Comparison of ENCODE assay signal across 1 cellular context in the genomic region with DNA sequence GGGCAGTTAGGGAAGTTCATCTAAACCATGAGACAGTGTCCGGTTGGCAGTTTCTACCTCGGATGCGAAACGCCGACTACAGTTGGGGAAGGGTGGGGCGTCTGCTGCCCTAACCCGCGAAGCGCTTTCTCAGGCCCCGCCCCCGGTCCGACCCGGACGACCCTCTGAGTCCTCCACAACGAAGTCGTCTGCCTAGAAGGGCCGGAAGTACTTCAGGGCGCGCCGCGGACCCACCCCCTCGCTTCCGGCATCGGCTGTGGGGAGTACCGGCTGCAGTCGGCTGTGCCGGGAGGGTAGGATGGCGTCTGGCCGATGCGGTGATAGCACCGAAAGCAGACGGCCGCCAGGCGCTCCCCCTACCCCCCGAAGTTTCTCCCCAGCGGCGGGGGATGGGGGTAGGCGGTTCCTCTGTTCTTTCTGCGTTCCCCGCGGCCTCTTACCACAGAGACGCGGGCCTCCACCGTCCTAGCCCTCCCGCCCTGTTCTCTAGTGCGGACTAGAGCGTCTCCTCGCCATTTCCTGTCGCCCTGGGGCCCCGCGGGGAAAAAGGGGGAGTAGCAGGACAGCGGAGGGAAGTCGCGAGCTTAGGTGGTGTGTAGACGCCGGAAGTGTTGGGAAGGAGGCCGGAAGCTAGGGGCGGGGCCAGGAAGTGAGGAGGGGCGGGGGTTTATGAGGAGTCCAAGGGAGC.
A peak's percentile ranks its signal among the peaks of the same experiment; 100 is the strongest.
TF ChIP-seq lines count a peak whose summit lies in the region.

A gene (plus strand): TSS at position 241 of the 688 bp plus-strand sequence. CDS start 719 bp downstream, outside the sequence.

TF ChIP-seq in K562, 482 proteins besides CTCF, POLR2A, EP300 and RAD21 (continued from another document and continues in another):
- TF ChIP-seq, protein P1, sequence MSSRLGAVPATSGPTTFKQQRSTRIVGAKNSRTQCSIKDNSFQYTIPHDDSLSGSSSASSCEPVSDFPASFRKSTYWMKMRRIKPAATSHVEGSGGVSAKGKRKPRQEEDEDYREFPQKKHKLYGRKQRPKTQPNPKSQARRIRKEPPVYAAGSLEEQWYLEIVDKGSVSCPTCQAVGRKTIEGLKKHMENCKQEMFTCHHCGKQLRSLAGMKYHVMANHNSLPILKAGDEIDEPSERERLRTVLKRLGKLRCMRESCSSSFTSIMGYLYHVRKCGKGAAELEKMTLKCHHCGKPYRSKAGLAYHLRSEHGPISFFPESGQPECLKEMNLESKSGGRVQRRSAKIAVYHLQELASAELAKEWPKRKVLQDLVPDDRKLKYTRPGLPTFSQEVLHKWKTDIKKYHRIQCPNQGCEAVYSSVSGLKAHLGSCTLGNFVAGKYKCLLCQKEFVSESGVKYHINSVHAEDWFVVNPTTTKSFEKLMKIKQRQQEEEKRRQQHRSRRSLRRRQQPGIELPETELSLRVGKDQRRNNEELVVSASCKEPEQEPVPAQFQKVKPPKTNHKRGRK (tag; IDR thresholded peaks at IDR 0.05), result no peak
- TF ChIP-seq EHMT2 (IDR thresholded peaks at IDR 0.05), result no peak
- TF ChIP-seq, protein P2, sequence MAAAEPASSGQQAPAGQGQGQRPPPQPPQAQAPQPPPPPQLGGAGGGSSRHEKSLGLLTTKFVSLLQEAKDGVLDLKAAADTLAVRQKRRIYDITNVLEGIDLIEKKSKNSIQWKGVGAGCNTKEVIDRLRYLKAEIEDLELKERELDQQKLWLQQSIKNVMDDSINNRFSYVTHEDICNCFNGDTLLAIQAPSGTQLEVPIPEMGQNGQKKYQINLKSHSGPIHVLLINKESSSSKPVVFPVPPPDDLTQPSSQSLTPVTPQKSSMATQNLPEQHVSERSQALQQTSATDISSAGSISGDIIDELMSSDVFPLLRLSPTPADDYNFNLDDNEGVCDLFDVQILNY (CRISPR knock-in tag; IDR thresholded peaks at IDR 0.05), result no peak
- TF ChIP-seq GATAD2B (IDR thresholded peaks at IDR 0.05; ENCODE audit: borderline replicate concordance), result 0 out of 2 replicates have a peak, but pooled peaks have one; percentile 14
- TF ChIP-seq ZNF253 (CRISPR knock-in tag; conservative IDR thresholded peaks at IDR 0.05), result no peak
- peak; percentile 98 for TF ChIP-seq SUPT5H (IDR thresholded peaks at IDR 0.05)
- no peak for TF ChIP-seq PTRF (tag; IDR thresholded peaks at IDR 0.05)
- no peak for TF ChIP-seq TSC22D4 (tag; IDR thresholded peaks at IDR 0.05)
- TF ChIP-seq KAT8 (IDR thresholded peaks at IDR 0.05; ENCODE audit: low read depth), result no peak
- TF ChIP-seq, protein P3, sequence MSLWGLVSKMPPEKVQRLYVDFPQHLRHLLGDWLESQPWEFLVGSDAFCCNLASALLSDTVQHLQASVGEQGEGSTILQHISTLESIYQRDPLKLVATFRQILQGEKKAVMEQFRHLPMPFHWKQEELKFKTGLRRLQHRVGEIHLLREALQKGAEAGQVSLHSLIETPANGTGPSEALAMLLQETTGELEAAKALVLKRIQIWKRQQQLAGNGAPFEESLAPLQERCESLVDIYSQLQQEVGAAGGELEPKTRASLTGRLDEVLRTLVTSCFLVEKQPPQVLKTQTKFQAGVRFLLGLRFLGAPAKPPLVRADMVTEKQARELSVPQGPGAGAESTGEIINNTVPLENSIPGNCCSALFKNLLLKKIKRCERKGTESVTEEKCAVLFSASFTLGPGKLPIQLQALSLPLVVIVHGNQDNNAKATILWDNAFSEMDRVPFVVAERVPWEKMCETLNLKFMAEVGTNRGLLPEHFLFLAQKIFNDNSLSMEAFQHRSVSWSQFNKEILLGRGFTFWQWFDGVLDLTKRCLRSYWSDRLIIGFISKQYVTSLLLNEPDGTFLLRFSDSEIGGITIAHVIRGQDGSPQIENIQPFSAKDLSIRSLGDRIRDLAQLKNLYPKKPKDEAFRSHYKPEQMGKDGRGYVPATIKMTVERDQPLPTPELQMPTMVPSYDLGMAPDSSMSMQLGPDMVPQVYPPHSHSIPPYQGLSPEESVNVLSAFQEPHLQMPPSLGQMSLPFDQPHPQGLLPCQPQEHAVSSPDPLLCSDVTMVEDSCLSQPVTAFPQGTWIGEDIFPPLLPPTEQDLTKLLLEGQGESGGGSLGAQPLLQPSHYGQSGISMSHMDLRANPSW (CRISPR knock-in tag; IDR thresholded peaks at IDR 0.05), result no peak
- peak; percentile 87 for TF ChIP-seq PHF20 (IDR thresholded peaks at IDR 0.05; ENCODE audit: partially characterized antibody)
- peak; percentile 40 for TF ChIP-seq ASH1L (IDR thresholded peaks at IDR 0.05; ENCODE audit: borderline replicate concordance, low read depth, partially characterized antibody)
- TF ChIP-seq NR2F6 (CRISPR knock-in tag; IDR thresholded peaks at IDR 0.05), result no peak
- TF ChIP-seq CSDE1 (IDR thresholded peaks at IDR 0.05), result no peak
- TF ChIP-seq HSF4 (CRISPR knock-in tag; IDR thresholded peaks at IDR 0.05; ENCODE audit: borderline replicate concordance), result no peak
- TF ChIP-seq ZNF75A (CRISPR knock-in tag; IDR thresholded peaks at IDR 0.05), result no peak
- TF ChIP-seq GABPB1 (CRISPR knock-in tag; IDR thresholded peaks at IDR 0.05), result peak; percentile 97
- TF ChIP-seq PTTG1 (tag; IDR thresholded peaks at IDR 0.05; ENCODE audit: low read depth), result no peak
- TF ChIP-seq PTBP1 (IDR thresholded peaks at IDR 0.05; ENCODE audit: low read depth, low read length), result 0 out of 2 replicates have a peak, but pooled peaks have one; percentile 34
- TF ChIP-seq, protein P4, sequence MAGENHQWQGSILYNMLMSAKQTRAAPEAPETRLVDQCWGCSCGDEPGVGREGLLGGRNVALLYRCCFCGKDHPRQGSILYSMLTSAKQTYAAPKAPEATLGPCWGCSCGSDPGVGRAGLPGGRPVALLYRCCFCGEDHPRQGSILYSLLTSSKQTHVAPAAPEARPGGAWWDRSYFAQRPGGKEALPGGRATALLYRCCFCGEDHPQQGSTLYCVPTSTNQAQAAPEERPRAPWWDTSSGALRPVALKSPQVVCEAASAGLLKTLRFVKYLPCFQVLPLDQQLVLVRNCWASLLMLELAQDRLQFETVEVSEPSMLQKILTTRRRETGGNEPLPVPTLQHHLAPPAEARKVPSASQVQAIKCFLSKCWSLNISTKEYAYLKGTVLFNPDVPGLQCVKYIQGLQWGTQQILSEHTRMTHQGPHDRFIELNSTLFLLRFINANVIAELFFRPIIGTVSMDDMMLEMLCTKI (IDR thresholded peaks at IDR 0.05; ENCODE audit: partially characterized antibody), result no peak
- TF ChIP-seq SRSF9 (IDR thresholded peaks at IDR 0.05; ENCODE audit: borderline replicate concordance, low read depth, low read length), result no peak
- peak; percentile 77; the same call in 1 of the 2 replicates for TF ChIP-seq TOE1 (IDR thresholded peaks at IDR 0.05; ENCODE audit: borderline replicate concordance)
- TF ChIP-seq TOE1 (CRISPR knock-in tag; IDR thresholded peaks at IDR 0.05; ENCODE audit: borderline replicate concordance, low read depth), result no peak
- peak in 1 of 2 experiments; percentile 96; a peak in 2 of 4 replicates for TF ChIP-seq KDM4B (IDR thresholded peaks at IDR 0.05; ENCODE audit: borderline replicate concordance in 2 of 2, low read depth in 1 of 2)
- TF ChIP-seq RFX5 (IDR thresholded peaks at IDR 0.05; ENCODE audit: low read depth, low read length), result no peak
- TF ChIP-seq POLR2B (IDR thresholded peaks at IDR 0.05; ENCODE audit: low read depth, partially characterized antibody), result peak; percentile 87
- no peak for TF ChIP-seq MCM3 (IDR thresholded peaks at IDR 0.05)
- TF ChIP-seq, protein P5, sequence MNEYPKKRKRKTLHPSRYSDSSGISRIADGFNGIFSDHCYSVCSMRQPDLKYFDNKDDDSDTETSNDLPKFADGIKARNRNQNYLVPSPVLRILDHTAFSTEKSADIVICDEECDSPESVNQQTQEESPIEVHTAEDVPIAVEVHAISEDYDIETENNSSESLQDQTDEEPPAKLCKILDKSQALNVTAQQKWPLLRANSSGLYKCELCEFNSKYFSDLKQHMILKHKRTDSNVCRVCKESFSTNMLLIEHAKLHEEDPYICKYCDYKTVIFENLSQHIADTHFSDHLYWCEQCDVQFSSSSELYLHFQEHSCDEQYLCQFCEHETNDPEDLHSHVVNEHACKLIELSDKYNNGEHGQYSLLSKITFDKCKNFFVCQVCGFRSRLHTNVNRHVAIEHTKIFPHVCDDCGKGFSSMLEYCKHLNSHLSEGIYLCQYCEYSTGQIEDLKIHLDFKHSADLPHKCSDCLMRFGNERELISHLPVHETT (CRISPR knock-in tag; conservative IDR thresholded peaks at IDR 0.05 in 1 of 2, IDR thresholded peaks at IDR 0.05 in 1 of 2), result peak in 1 of 2 experiments; percentile 99; a peak in 2 of 4 replicates
- TF ChIP-seq HDAC8 (tag; IDR thresholded peaks at IDR 0.05), result no peak
- TF ChIP-seq, protein P6, sequence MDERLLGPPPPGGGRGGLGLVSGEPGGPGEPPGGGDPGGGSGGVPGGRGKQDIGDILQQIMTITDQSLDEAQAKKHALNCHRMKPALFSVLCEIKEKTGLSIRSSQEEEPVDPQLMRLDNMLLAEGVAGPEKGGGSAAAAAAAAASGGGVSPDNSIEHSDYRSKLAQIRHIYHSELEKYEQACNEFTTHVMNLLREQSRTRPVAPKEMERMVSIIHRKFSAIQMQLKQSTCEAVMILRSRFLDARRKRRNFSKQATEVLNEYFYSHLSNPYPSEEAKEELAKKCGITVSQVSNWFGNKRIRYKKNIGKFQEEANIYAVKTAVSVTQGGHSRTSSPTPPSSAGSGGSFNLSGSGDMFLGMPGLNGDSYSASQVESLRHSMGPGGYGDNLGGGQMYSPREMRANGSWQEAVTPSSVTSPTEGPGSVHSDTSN (CRISPR knock-in tag; IDR thresholded peaks at IDR 0.05; ENCODE audit: low read depth), result no peak
- TF ChIP-seq, protein P6 (tag; conservative IDR thresholded peaks at IDR 0.05; ENCODE audit: low read depth), result no peak
- TF ChIP-seq ZFP1 (CRISPR knock-in tag; IDR thresholded peaks at IDR 0.05), result no peak
- TF ChIP-seq, protein P7, sequence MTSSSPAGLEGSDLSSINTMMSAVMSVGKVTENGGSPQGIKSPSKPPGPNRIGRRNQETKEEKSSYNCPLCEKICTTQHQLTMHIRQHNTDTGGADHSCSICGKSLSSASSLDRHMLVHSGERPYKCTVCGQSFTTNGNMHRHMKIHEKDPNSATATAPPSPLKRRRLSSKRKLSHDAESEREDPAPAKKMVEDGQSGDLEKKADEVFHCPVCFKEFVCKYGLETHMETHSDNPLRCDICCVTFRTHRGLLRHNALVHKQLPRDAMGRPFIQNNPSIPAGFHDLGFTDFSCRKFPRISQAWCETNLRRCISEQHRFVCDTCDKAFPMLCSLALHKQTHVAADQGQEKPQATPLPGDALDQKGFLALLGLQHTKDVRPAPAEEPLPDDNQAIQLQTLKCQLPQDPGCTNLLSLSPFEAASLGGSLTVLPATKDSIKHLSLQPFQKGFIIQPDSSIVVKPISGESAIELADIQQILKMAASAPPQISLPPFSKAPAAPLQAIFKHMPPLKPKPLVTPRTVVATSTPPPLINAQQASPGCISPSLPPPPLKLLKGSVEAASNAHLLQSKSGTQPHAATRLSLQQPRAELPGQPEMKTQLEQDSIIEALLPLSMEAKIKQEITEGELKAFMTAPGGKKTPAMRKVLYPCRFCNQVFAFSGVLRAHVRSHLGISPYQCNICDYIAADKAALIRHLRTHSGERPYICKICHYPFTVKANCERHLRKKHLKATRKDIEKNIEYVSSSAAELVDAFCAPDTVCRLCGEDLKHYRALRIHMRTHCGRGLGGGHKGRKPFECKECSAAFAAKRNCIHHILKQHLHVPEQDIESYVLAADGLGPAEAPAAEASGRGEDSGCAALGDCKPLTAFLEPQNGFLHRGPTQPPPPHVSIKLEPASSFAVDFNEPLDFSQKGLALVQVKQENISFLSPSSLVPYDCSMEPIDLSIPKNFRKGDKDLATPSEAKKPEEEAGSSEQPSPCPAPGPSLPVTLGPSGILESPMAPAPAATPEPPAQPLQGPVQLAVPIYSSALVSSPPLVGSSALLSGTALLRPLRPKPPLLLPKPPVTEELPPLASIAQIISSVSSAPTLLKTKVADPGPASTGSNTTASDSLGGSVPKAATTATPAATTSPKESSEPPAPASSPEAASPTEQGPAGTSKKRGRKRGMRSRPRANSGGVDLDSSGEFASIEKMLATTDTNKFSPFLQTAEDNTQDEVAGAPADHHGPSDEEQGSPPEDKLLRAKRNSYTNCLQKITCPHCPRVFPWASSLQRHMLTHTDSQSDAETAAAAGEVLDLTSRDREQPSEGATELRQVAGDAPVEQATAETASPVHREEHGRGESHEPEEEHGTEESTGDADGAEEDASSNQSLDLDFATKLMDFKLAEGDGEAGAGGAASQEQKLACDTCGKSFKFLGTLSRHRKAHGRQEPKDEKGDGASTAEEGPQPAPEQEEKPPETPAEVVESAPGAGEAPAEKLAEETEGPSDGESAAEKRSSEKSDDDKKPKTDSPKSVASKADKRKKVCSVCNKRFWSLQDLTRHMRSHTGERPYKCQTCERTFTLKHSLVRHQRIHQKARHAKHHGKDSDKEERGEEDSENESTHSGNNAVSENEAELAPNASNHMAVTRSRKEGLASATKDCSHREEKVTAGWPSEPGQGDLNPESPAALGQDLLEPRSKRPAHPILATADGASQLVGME (CRISPR knock-in tag; IDR thresholded peaks at IDR 0.05), result peak; percentile 81; the same call in 1 of the 2 replicates
- TF ChIP-seq ZNF445 (CRISPR knock-in tag; IDR thresholded peaks at IDR 0.05; ENCODE audit: low read depth), result no peak
- 0 out of 2 replicates have a peak, but pooled peaks have one; percentile 78 for TF ChIP-seq NR4A1 (CRISPR knock-in tag; IDR thresholded peaks at IDR 0.05)
- TF ChIP-seq NR4A1 (tag; IDR thresholded peaks at IDR 0.05), result no peak
- TF ChIP-seq IRF2 (CRISPR knock-in tag; IDR thresholded peaks at IDR 0.05), result no peak
- TF ChIP-seq NFXL1 (CRISPR knock-in tag; IDR thresholded peaks at IDR 0.05), result no peak
- TF ChIP-seq, protein P8, sequence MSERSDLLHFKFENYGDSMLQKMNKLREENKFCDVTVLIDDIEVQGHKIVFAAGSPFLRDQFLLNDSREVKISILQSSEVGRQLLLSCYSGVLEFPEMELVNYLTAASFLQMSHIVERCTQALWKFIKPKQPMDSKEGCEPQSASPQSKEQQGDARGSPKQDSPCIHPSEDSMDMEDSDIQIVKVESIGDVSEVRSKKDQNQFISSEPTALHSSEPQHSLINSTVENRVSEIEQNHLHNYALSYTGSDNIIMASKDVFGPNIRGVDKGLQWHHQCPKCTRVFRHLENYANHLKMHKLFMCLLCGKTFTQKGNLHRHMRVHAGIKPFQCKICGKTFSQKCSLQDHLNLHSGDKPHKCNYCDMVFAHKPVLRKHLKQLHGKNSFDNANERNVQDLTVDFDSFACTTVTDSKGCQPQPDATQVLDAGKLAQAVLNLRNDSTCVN (CRISPR knock-in tag; IDR thresholded peaks at IDR 0.05), result no peak
- TF ChIP-seq ZNF174 (CRISPR knock-in tag; IDR thresholded peaks at IDR 0.05), result no peak
- TF ChIP-seq HNRNPH1 (optimal IDR thresholded peaks at IDR 0.05; ENCODE audit: low read depth, low read length), result no peak
- TF ChIP-seq GTF2A2 (tag; IDR thresholded peaks at IDR 0.05), result no peak
- TF ChIP-seq ZNF23 (CRISPR knock-in tag; IDR thresholded peaks at IDR 0.05), result 0 out of 2 replicates have a peak, but pooled peaks have one; percentile 22
- peak; percentile 75 for TF ChIP-seq ESRRA (IDR thresholded peaks at IDR 0.05; ENCODE audit: borderline replicate concordance, low read depth)
- no peak for TF ChIP-seq STAT5A (IDR thresholded peaks at IDR 0.05; ENCODE audit: borderline replicate concordance, low read length)
